ENCODE assay signal across 8 cellular contexts in genomic region chr10:114879541-114880158, GRCh38. TPM values are rescaled to one million over a fixed set of nuclear protein-coding genes. Genes with fewer than 3 reads are reported as not detected.
DNase-seq lines count a peak whose midpoint lies in the region; ATAC-seq, FAIRE-seq and TF ChIP-seq lines count a peak whose summit lies in the region.

No MANE protein-coding gene starts in this region.

- CTCF ChIA-PET in HepG2 (lab: Yijun Ruan, JAX; ENCODE audit: low intra/inter-chr PET ratio, low total read pairs) = interaction anchor here (0.8 kb wide), 1 partner anchor 249 kb away, joined by 3 read pairs; no protein-coding TSS in a partner anchor

- WGBS in HepG2 (ENCODE audit: low lambda C conversion rate) = 16% methylated on average over 13 of the region's 13 CpGs
- WGBS in upper lobe of left lung, 2 donors = 28 to 30% methylated on average over 13 of the region's 13 CpGs

- H3K27ac Mint-ChIP-seq in activated naive CD8-positive, alpha-beta T cell treated with anti-CD3 and anti-CD28 coated beads for 36 hours = no peak overlapping the region

- H3K9ac ChIP-seq in OCI-LY1 (ENCODE audit: low read length) = no peak overlapping the region
- no peak overlapping the region for H3K9ac ChIP-seq in HepG2 (ENCODE audit: insufficient read depth, low read depth, low read length)

- no peaks in the 10 kb centered on the region for H3K9me2 ChIP-seq in OCI-LY1 (ENCODE audit: low read depth, low read length)

- H3K4me1 ChIP-seq in OCI-LY1 (ENCODE audit: insufficient read depth, low read length, severe bottlenecking) (no peaks in the 10 kb centered on the region), HepG2 (ENCODE audit: insufficient read depth, low read length) (peaks cover 23% of the 10 kb centered on the region), upper lobe of left lung (peaks cover 0 to 12% (median 4%) of the 10 kb centered on the region in 4 donors)

- TF ChIP-seq POLR2A in HepG2 (IDR thresholded peaks at IDR 0.05; ENCODE audit: insufficient read depth in 1 of 2, low read depth in 2 of 2, low read length in 2 of 2) (no peak), upper lobe of left lung (IDR thresholded peaks at IDR 0.05) (no peak)

- no peaks in the 10 kb centered on the region for H3K36me3 Mint-ChIP-seq in activated naive CD8-positive, alpha-beta T cell treated with anti-CD3 and anti-CD28 coated beads for 36 hours

- no peaks in the 10 kb centered on the region for H3K9me3 ChIP-seq in OCI-LY1 (ENCODE audit: low read length)
- no peaks in the 10 kb centered on the region for H3K9me3 ChIP-seq in HepG2 (ENCODE audit: low read length)
- H3K9me3 ChIP-seq in upper lobe of left lung = no peaks in the 10 kb centered on the region

- POLR2A ChIA-PET in HepG2 (lab: Yijun Ruan, JAX) = no interaction called here

- TF ChIP-seq CTCF in OCI-LY1 (IDR thresholded peaks at IDR 0.05; ENCODE audit: low read length) (peak; percentile 70), HepG2 (CRISPR knock-in tag; IDR thresholded peaks at IDR 0.05) (peak; percentile 64), upper lobe of left lung (IDR thresholded peaks at IDR 0.05) (peak in 5 of 6 experiments; percentile 27 to 44 (median 30))

- ATAC-seq in GM18498 (IDR thresholded peaks at IDR 0.05; ENCODE audit: unreplicated experiment) = peak; percentile 66
- ATAC-seq in HG02798 (IDR thresholded peaks at IDR 0.05; ENCODE audit: poor library complexity, unreplicated experiment) = peak; percentile 73
- ATAC-seq in HepG2 = 0 out of 3 replicates have a peak, but pooled peaks have one; percentile 13
- ATAC-seq in upper lobe of left lung (ENCODE audit: low FRiP score in 2 of 2) = no peak

- no peaks in the 10 kb centered on the region for H3K9me3 Mint-ChIP-seq in activated naive CD8-positive, alpha-beta T cell treated with anti-CD3 and anti-CD28 coated beads for 36 hours

- H3K27ac ChIP-seq in OCI-LY1 (ENCODE audit: low read depth, low read length, poor library complexity, severe bottlenecking) (no peak overlapping the region), HepG2 (ENCODE audit: extremely low read length, insufficient read depth, low read length) (no peak overlapping the region), upper lobe of left lung (no peak overlapping the region)

- TF ChIP-seq RAD21 in HepG2 (CRISPR knock-in tag; IDR thresholded peaks at IDR 0.05) = no peak

- no peaks in the 10 kb centered on the region for H3K36me3 ChIP-seq in OCI-LY1 (ENCODE audit: insufficient read depth, low read length)
- no peaks in the 10 kb centered on the region for H3K36me3 ChIP-seq in HepG2 (replicated peaks in 1 of 2; ENCODE audit: control insufficient read depth in 1 of 2, insufficient read depth in 2 of 2, low read length in 2 of 2)
- no peaks in the 10 kb centered on the region for H3K36me3 ChIP-seq in upper lobe of left lung

- H2AFZ ChIP-seq in OCI-LY1 (ENCODE audit: low read length) (no peak overlapping the region), HepG2 (ENCODE audit: low read length) (no peak overlapping the region)

- FAIRE-seq in HepG2 (lab: Jason Lieb, UNC) = peak; percentile 64

- H3F3A ChIP-seq in OCI-LY1 (ENCODE audit: insufficient read depth, low read length) = no peaks in the 10 kb centered on the region

- intact Hi-C loops in HepG2 (cut with micrococcal nuclease; ENCODE audit: unreplicated experiment) = loop anchor here (5.0 to 10.0 kb wide), 2 partner anchors 57 to 475 kb away; partner anchors contain the start of gene FHIP2A

- H3K27me3 ChIP-seq in OCI-LY1 (ENCODE audit: insufficient read depth, low read length) = no peaks in the 10 kb centered on the region; the same call in 1 of the 2 replicates
- H3K27me3 ChIP-seq in HepG2 (ENCODE audit: control insufficient read depth in 1 of 2, insufficient read depth in 2 of 2, low read length in 2 of 2) = peaks cover 0 to 4% of the 10 kb centered on the region in 2 experiments; a peak in 1 of 5 replicates
- no peaks in the 10 kb centered on the region for H3K27me3 ChIP-seq in upper lobe of left lung

- H3K4me2 ChIP-seq in OCI-LY1 (ENCODE audit: low read length) (peak overlapping the region; percentile 20; the same call in 1 of the 2 replicates), HepG2 (ENCODE audit: low read depth, low read length) (peak overlapping the region; percentile 21; the same call in 1 of the 2 replicates)

- TF ChIP-seq EP300 in HepG2 (IDR thresholded peaks at IDR 0.05; ENCODE audit: low read depth in 2 of 2, low read length in 2 of 2) (no peak), HepG2 (CRISPR knock-in tag; IDR thresholded peaks at IDR 0.05; ENCODE audit: borderline replicate concordance) (no peak), upper lobe of left lung (IDR thresholded peaks at IDR 0.05) (no peak)

- H3K4me3 Mint-ChIP-seq in activated naive CD8-positive, alpha-beta T cell treated with anti-CD3 and anti-CD28 coated beads for 36 hours = no peak overlapping the region

- DNase-seq in ACHN (peak; percentile 62), HepG2 (ENCODE audit: low spot score) (peak; percentile 17), upper lobe of left lung (peak in 1 of 2 donors; percentile 23), NCI-H524 treated with DMSO at 0.1 percent for 48 hours (lab: John Stamatoyannopoulos, UW) (no peak)
- peak; percentile 38 for DNase-seq in activated naive CD8-positive, alpha-beta T cell treated with anti-CD3 and anti-CD28 coated beads for 36 hours

- H3K4me1 Mint-ChIP-seq in activated naive CD8-positive, alpha-beta T cell treated with anti-CD3 and anti-CD28 coated beads for 36 hours = peaks cover 14% of the 10 kb centered on the region

- H4K20me1 ChIP-seq in OCI-LY1 (ENCODE audit: insufficient read depth, low read length) = no peaks in the 10 kb centered on the region
- H4K20me1 ChIP-seq in HepG2 (ENCODE audit: insufficient read depth, low read length) = no peaks in the 10 kb centered on the region

- BruUV-seq in HepG2 (replicated peaks; lab: Mats Ljungman, UMichigan) = no TSS peak

- H3K4me3 ChIP-seq in OCI-LY1 (ENCODE audit: low read depth, low read length, poor library complexity, severe bottlenecking) (no peak overlapping the region), HepG2 (replicated peaks in 1 of 3; ENCODE audit: insufficient read depth in 1 of 3, low read depth in 2 of 3, low read length in 3 of 3) (no peak overlapping the region), upper lobe of left lung (no peak overlapping the region)

- H3K27me3 Mint-ChIP-seq in activated naive CD8-positive, alpha-beta T cell treated with anti-CD3 and anti-CD28 coated beads for 36 hours = peaks cover 43% of the 10 kb centered on the region

- H3K79me2 ChIP-seq in OCI-LY1 (ENCODE audit: insufficient read depth, low read length) (no peaks in the 10 kb centered on the region), HepG2 (ENCODE audit: insufficient read depth, low read length) (no peaks in the 10 kb centered on the region)

- in situ Hi-C loops in ACHN (cut with HindIII; ENCODE audit: low pct_ligation_motif_present, low pct_unique_long_range_greater_than_20kb, low sequenced_read_pairs) (loop anchor here (25.0 kb wide), 1 partner anchor 233 kb away; no protein-coding TSS in a partner anchor), HepG2 (cut with HindIII; ENCODE audit: extremely low pct_ligation_motif_present, low pct_unique_long_range_greater_than_20kb) (loop anchor here (5.0 kb wide), 1 partner anchor 243 kb away; no protein-coding TSS in a partner anchor)

RNA-seq across cellular contexts. Expression of gene FHIP2A, which starts 58.1 kb away (rescaled TPM):
- total RNA-seq in activated naive CD8-positive, alpha-beta T cell treated with anti-CD3 and anti-CD28 coated beads for 36 hours = 10 to 100 TPM; 13.2 to 14.7 TPM
- total RNA-seq in HepG2 (2016; rRNA removed; fragmentation: Illumina TruSeq; extraction: Trizol) = 8.3 and 9.0 TPM in 2 replicates
- total RNA-seq in HepG2 (2016; cell fraction: cytosol; rRNA removed; fragmentation: Illumina TruSeq; extraction: Trizol; ENCODE audit: low read depth) = 4.8 and 5.0 TPM in 2 replicates
- 8.7 and 10.3 TPM in 2 replicates for total RNA-seq in HepG2 (2016; cell fraction: insoluble cytoplasmic fraction; rRNA removed; fragmentation: Illumina TruSeq; extraction: Trizol)
- total RNA-seq in HepG2 (2016; cell fraction: membrane; rRNA removed; fragmentation: Illumina TruSeq; extraction: Trizol) = 4.4 and 5.4 TPM in 2 replicates
- 12.4 and 13.8 TPM in 2 replicates for total RNA-seq in HepG2 (2016; cell fraction: nucleus; rRNA removed; fragmentation: Illumina TruSeq; extraction: Trizol)
- 6.2 and 6.5 TPM in 2 replicates for polyA plus RNA-seq in HepG2 (2011; rRNA removed)
- polyA plus RNA-seq in HepG2 (2011; cell fraction: cytosol; rRNA removed) = 1.2 and 2.5 TPM in 2 replicates
- polyA plus RNA-seq in HepG2 (2011; cell fraction: nucleus; rRNA removed) = 10.0 and 11.4 TPM in 2 replicates
- polyA plus RNA-seq in HepG2 (2012) = 4.2 and 5.2 TPM in 2 replicates
- 0.26 and 0.31 TPM in 2 replicates for polyA plus RNA-seq in HepG2 (2016; cell fraction: cytosol; fragmentation: Illumina TruSeq; extraction: Trizol; ENCODE audit: low read depth)
- 5.8 and 6.1 TPM in 2 replicates for polyA plus RNA-seq in HepG2 (2016; cell fraction: insoluble cytoplasmic fraction; fragmentation: Illumina TruSeq; extraction: Trizol; ENCODE audit: low read depth)
- polyA plus RNA-seq in HepG2 (2016; cell fraction: membrane; fragmentation: Illumina TruSeq; extraction: Trizol; ENCODE audit: low read depth) = 0.65 and 1.7 TPM in 2 replicates
- polyA plus RNA-seq in HepG2 (2016; cell fraction: nucleus; fragmentation: Illumina TruSeq; extraction: Trizol; ENCODE audit: insufficient read depth, low read depth) = 17.4 and 23.7 TPM in 2 replicates
- 9.9 and 17.5 TPM in 2 replicates for polyA minus RNA-seq in HepG2 (2011; rRNA and poly(A)+ RNA removed; ENCODE audit: low replicate concordance)
- polyA minus RNA-seq in HepG2 (2011; cell fraction: cytosol; rRNA and poly(A)+ RNA removed) = 11.0 and 15.0 TPM in 2 replicates
- 30.1 and 31.0 TPM in 2 replicates for polyA minus RNA-seq in HepG2 (2011; cell fraction: nucleus; rRNA and poly(A)+ RNA removed)
- 10 to 100 TPM; 21.9 to 45.5 (median 26.2) TPM for total RNA-seq in upper lobe of left lung

RNA-seq across cellular contexts. Expression of gene TRUB1, which starts 58.3 kb away (rescaled TPM):
- total RNA-seq in activated naive CD8-positive, alpha-beta T cell treated with anti-CD3 and anti-CD28 coated beads for 36 hours = 10 to 100 TPM; 17.1 to 18.5 TPM
- total RNA-seq in HepG2 (2016; rRNA removed; fragmentation: Illumina TruSeq; extraction: Trizol) (38.9 and 47.8 TPM in 2 replicates), upper lobe of left lung (10 to 100 TPM; 10.1 to 68.0 (median 15.0) TPM)
- 2.5 and 2.9 TPM in 2 replicates for total RNA-seq in HepG2 (2016; cell fraction: cytosol; rRNA removed; fragmentation: Illumina TruSeq; extraction: Trizol; ENCODE audit: low read depth)
- total RNA-seq in HepG2 (2016; cell fraction: insoluble cytoplasmic fraction; rRNA removed; fragmentation: Illumina TruSeq; extraction: Trizol) = 38.5 and 51.1 TPM in 2 replicates
- total RNA-seq in HepG2 (2016; cell fraction: membrane; rRNA removed; fragmentation: Illumina TruSeq; extraction: Trizol) = 12.8 and 13.5 TPM in 2 replicates
- total RNA-seq in HepG2 (2016; cell fraction: nucleus; rRNA removed; fragmentation: Illumina TruSeq; extraction: Trizol) = 35.4 and 36.2 TPM in 2 replicates
- polyA plus RNA-seq in HepG2 (2011; rRNA removed) = 7.6 and 10.6 TPM in 2 replicates
- 5.2 and 6.9 TPM in 2 replicates for polyA plus RNA-seq in HepG2 (2011; cell fraction: cytosol; rRNA removed)
- polyA plus RNA-seq in HepG2 (2011; cell fraction: nucleus; rRNA removed) = 3.8 and 4.5 TPM in 2 replicates
- 11.2 and 14.2 TPM in 2 replicates for polyA plus RNA-seq in HepG2 (2012)
- 1.5 and 1.6 TPM in 2 replicates for polyA plus RNA-seq in HepG2 (2016; cell fraction: cytosol; fragmentation: Illumina TruSeq; extraction: Trizol; ENCODE audit: low read depth)
- polyA plus RNA-seq in HepG2 (2016; cell fraction: insoluble cytoplasmic fraction; fragmentation: Illumina TruSeq; extraction: Trizol; ENCODE audit: low read depth) = 38.6 and 40.0 TPM in 2 replicates
- polyA plus RNA-seq in HepG2 (2016; cell fraction: membrane; fragmentation: Illumina TruSeq; extraction: Trizol; ENCODE audit: low read depth) = 6.5 and 7.2 TPM in 2 replicates
- 27.4 and 33.2 TPM in 2 replicates for polyA plus RNA-seq in HepG2 (2016; cell fraction: nucleus; fragmentation: Illumina TruSeq; extraction: Trizol; ENCODE audit: insufficient read depth, low read depth)
- 4.4 and 6.8 TPM in 2 replicates for polyA minus RNA-seq in HepG2 (2011; rRNA and poly(A)+ RNA removed; ENCODE audit: low replicate concordance)
- polyA minus RNA-seq in HepG2 (2011; cell fraction: cytosol; rRNA and poly(A)+ RNA removed) = 9.9 and 12.8 TPM in 2 replicates
- 26.3 and 32.0 TPM in 2 replicates for polyA minus RNA-seq in HepG2 (2011; cell fraction: nucleus; rRNA and poly(A)+ RNA removed)

Comparison
In these comparisons a context has a peak if more than half of its experiments do, and no peak if none do; other contexts are left out.
1. ATAC-seq: peak in GM18498 (single experiment), HG02798 (single experiment) and HepG2 (single experiment); none in upper lobe of left lung (0 of 2).
2. Peak in every context shown above with its lines, with median percentiles within 50 percentile points of each other: CTCF ChIP-seq.